Comparison of ENCODE assay signal across 11 cellular contexts in the genomic region with DNA sequence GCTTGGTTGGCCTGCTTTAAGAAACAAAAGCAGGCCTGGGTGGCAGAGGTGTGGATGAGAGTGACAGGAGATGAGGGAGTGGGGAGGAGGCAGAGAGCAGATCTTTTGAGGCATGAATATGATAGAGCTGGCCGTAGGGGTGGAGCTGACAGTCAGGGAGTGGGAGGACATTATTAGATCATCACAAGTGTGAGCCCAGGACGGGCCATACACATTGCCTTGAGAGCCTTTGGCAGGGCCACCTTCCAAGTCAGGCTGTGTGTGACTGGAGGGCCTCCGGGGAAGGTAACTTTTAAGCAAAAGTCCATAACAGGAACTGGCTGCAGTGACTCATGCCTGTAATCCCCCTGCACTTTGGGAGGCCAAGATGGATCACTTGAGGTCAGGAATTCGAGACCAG. TPM values are rescaled to one million over a fixed set of nuclear protein-coding genes. Genes with fewer than 3 reads are reported as not detected.
DNase-seq lines count a peak whose midpoint lies in the region; FAIRE-seq and TF ChIP-seq lines count a peak whose summit lies in the region.
"Had no signal": no experiment of that assay in that cellular context is flagged by ENCODE, and none has a peak within 500 bp of the region (broad histone marks: within the 10 kb centered on the region; RNA-seq: fewer than 3 reads in every experiment).

No MANE protein-coding gene starts in this region.

- FAIRE-seq in GM12892 (lab: Jason Lieb, UNC): peak; percentile 40

- TF ChIP-seq POLR2A in GM12892 (IDR thresholded peaks at IDR 0.05; ENCODE audit: low read depth, low read length): no peak

- DNase-seq in GM12892 (ENCODE audit: insufficient read length): no peak
- DNase-seq in MV-4-11 (lab: John Stamatoyannopoulos, UW): peak; percentile 48
- peak; percentile 38 for DNase-seq in dermis blood vessel endothelial cell
- DNase-seq in putamen (ENCODE audit: low spot score): peak; percentile 40
- no peak for DNase-seq in HT-29 (ENCODE audit: low spot score)
- DNase-seq in NOMO-1 treated with DMSO at 0.1 percent for 48 hours (lab: John Stamatoyannopoulos, UW; ENCODE audit: unreplicated experiment): no peak
- DNase-seq in NCI-H2196 treated with DMSO at 0.1 percent for 48 hours (lab: John Stamatoyannopoulos, UW; ENCODE audit: unreplicated experiment): no peak
- no peak for DNase-seq in NCI-H2107 (lab: John Stamatoyannopoulos, UW)
- DNase-seq: activated naive CD4-positive, alpha-beta T cell; DMS79 treated with DMSO at 0.1 percent for 48 hours; NCI-H2081 treated with DMSO at 0.1 percent for 48 hours had no signal

RNA-seq across cellular contexts. Expression of a gene that starts 26.3 kb away (rescaled TPM):
- polyA plus RNA-seq in GM12892 (2012; ENCODE audit: missing spikeins): 12.0 TPM
- 7.8 and 13.9 TPM in 2 replicates for total RNA-seq in dermis blood vessel endothelial cell
- total RNA-seq in HT-29 (2014; rRNA removed; shearing (Covaris generic)): 9.9 and 11.9 TPM in 2 replicates

Comparison
In these comparisons a context has a peak if more than half of its experiments do, and no peak if none do; other contexts are left out.
1. DNase-seq: peak in MV-4-11 (single experiment), dermis blood vessel endothelial cell (single experiment) and putamen (single experiment); none in GM12892 (single experiment), HT-29 (single experiment), NOMO-1 treated with DMSO at 0.1 percent for 48 hours (single experiment), NCI-H2196 treated with DMSO at 0.1 percent for 48 hours (single experiment) and NCI-H2107 (single experiment).